ENCODE assay signal across 1 cellular context in genomic region chr20:43915209-43916072, GRCh38.
A peak's percentile ranks its signal among the peaks of the same experiment; 100 is the strongest.
TF ChIP-seq lines count a peak whose summit lies in the region.

No MANE protein-coding gene starts in this region.

TF ChIP-seq in H1, 55 proteins besides CTCF, POLR2A, EP300 and RAD21 (continued from another document):
- TF ChIP-seq GABPA (IDR thresholded peaks at IDR 0.05; ENCODE audit: borderline replicate concordance, insufficient read depth, low read length) (no peak), RXRA (IDR thresholded peaks at IDR 0.05; ENCODE audit: insufficient read depth, low read depth, low read length) (no peak), RBBP5 (IDR thresholded peaks at IDR 0.05; ENCODE audit: borderline replicate concordance, low read depth, low read length) (no peak), RNF2 (IDR thresholded peaks at IDR 0.05; ENCODE audit: borderline replicate concordance, low read depth, low read length, missing control alignments, poor library complexity, severe bottlenecking) (peak; percentile 54), CTBP2 (IDR thresholded peaks at IDR 0.05; ENCODE audit: borderline replicate concordance, insufficient read depth, insufficient read length, low read length) (peak; percentile 42), KDM4A (IDR thresholded peaks at IDR 0.05; ENCODE audit: low read depth, low read length, severe bottlenecking) (peak; percentile 26), MAFK (IDR thresholded peaks at IDR 0.05; ENCODE audit: low read depth, low read length) (no peak), SRF (IDR thresholded peaks at IDR 0.05; ENCODE audit: low read depth, low read length) (no peak), JUND (IDR thresholded peaks at IDR 0.05; ENCODE audit: low read length) (no peak), EZH2 (IDR thresholded peaks at IDR 0.05; ENCODE audit: low read depth, low read length, severe bottlenecking) (peak; percentile 86), NANOG (IDR thresholded peaks at IDR 0.05; ENCODE audit: insufficient read depth, low read depth, low read length, poor library complexity, severe bottlenecking) (no peak), MAX (IDR thresholded peaks at IDR 0.05) (peak; percentile 43; the same call in 1 of the 2 replicates), SP4 (IDR thresholded peaks at IDR 0.05; ENCODE audit: low read length) (no peak), SIN3A (conservative IDR thresholded peaks at IDR 0.05 in 1 of 2, IDR thresholded peaks at IDR 0.05 in 1 of 2; ENCODE audit: low read depth in 1 of 2, low read length in 2 of 2) (no peak), JUN (IDR thresholded peaks at IDR 0.05; ENCODE audit: low read depth, low read length) (no peak), HDAC2 (IDR thresholded peaks at IDR 0.05; ENCODE audit: borderline replicate concordance in 1 of 2, low read depth in 2 of 2, low read length in 2 of 2) (peak; percentile 30 to 58; a peak in 1 of 4 replicates), KDM1A (IDR thresholded peaks at IDR 0.05; ENCODE audit: borderline replicate concordance, low read length) (peak; percentile 4; the same call in 1 of the 2 replicates), RFX5 (IDR thresholded peaks at IDR 0.05; ENCODE audit: borderline replicate concordance, low read depth, low read length) (no peak), HDAC6 (IDR thresholded peaks at IDR 0.05; ENCODE audit: low read depth, low read length) (no peak), CHD7 (IDR thresholded peaks at IDR 0.05; ENCODE audit: insufficient replicate concordance, low read length) (no peak), BACH1 (IDR thresholded peaks at IDR 0.05; ENCODE audit: low read length) (peak; percentile 35; the same call in 1 of the 2 replicates), BCL11A (IDR thresholded peaks at IDR 0.05; ENCODE audit: low read depth in 2 of 2, low read length in 2 of 2) (no peak), POU5F1 (IDR thresholded peaks at IDR 0.05; ENCODE audit: low read depth, low read length) (no peak), SUZ12 (IDR thresholded peaks at IDR 0.05; ENCODE audit: low read length) (peak; percentile 92), SIRT6 (IDR thresholded peaks at IDR 0.05; ENCODE audit: low read length) (no peak), ASH2L (IDR thresholded peaks at IDR 0.05; ENCODE audit: low read length) (peak; percentile 48), YY1 (IDR thresholded peaks at IDR 0.05; ENCODE audit: low read depth, low read length) (no peak), PHF8 (conservative IDR thresholded peaks at IDR 0.05; ENCODE audit: low read depth, low read length) (no peak), CHD2 (IDR thresholded peaks at IDR 0.05; ENCODE audit: low read length) (no peak)
- TF ChIP-seq, protein P1, sequence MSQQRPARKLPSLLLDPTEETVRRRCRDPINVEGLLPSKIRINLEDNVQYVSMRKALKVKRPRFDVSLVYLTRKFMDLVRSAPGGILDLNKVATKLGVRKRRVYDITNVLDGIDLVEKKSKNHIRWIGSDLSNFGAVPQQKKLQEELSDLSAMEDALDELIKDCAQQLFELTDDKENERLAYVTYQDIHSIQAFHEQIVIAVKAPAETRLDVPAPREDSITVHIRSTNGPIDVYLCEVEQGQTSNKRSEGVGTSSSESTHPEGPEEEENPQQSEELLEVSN (IDR thresholded peaks at IDR 0.05) = no peak
